In genomic region chr12:63318933-63319332, GRCh38 we compare ENCODE assay signal across 21 cellular contexts.
"Had no signal": no experiment of that assay in that cellular context is flagged by ENCODE, and none has a peak within 500 bp of the region (broad histone marks: within the 10 kb centered on the region; RNA-seq: fewer than 3 reads in every experiment).

No MANE protein-coding gene starts in this region.

- H3K4me3 ChIP-seq: breast epithelium, MG63, SK-N-MC had no signal

- DNase-seq: activated CD4-positive, alpha-beta memory T cell treated with anti-CD3 and anti-CD28 coated beads for 36 hours; activated CD4-positive, alpha-beta T cell treated with anti-CD3 and anti-CD28 coated beads, Interleukin-2, amount 10 ng/mL, durations not matched to agents 7 days and 5 days; activated CD4-positive, CD25-positive, alpha-beta regulatory T cell; activated CD8-positive, alpha-beta memory T cell treated with anti-CD3 and anti-CD28 coated beads for 24 hours; activated gamma-delta T cell treated with Interleukin-2 at 50 U/mL for 16 hours; activated naive CD4-positive, alpha-beta T cell treated with anti-CD3 and anti-CD28 coated beads, Interleukin-2, amount 10 ng/mL, durations not matched to agents 7 days and 5 days; activated naive CD8-positive, alpha-beta T cell treated with anti-CD3 and anti-CD28 coated beads for 36 hours; activated T-cell treated with anti-CD3 and anti-CD28 coated beads for 4 hours; activated T-cell treated with anti-CD3 and anti-CD28 coated beads, Interleukin-2, amount 50 U/mL, for 48 hours; MG63; NCI-H1105; NCI-H1436 treated with DMSO at 0.1 percent for 48 hours; NCI-H187; NCI-H510A treated with DMSO at 0.1 percent for 48 hours; SHP77 treated with DMSO at 0.1 percent for 48 hours; T-helper 1 cell had no signal

- H3K4me1 ChIP-seq: breast epithelium had no signal

- FAIRE-seq: RCC 7860 had no signal

- H3K9me3 ChIP-seq: MG63 had no signal

- H3K36me3 ChIP-seq: breast epithelium, MG63 had no signal

- H3K27me3 ChIP-seq: breast epithelium had no signal

- H3K27ac ChIP-seq: breast epithelium, SK-N-MC, VCaP had no signal

- ATAC-seq: activated T-helper 17 cell treated with anti-CD3 and anti-CD28 coated beads, Interleukin-2, amount 50 U/mL, for 72 hours had no signal
